12 cellular contexts compared by ENCODE assay signal in the genomic region with DNA sequence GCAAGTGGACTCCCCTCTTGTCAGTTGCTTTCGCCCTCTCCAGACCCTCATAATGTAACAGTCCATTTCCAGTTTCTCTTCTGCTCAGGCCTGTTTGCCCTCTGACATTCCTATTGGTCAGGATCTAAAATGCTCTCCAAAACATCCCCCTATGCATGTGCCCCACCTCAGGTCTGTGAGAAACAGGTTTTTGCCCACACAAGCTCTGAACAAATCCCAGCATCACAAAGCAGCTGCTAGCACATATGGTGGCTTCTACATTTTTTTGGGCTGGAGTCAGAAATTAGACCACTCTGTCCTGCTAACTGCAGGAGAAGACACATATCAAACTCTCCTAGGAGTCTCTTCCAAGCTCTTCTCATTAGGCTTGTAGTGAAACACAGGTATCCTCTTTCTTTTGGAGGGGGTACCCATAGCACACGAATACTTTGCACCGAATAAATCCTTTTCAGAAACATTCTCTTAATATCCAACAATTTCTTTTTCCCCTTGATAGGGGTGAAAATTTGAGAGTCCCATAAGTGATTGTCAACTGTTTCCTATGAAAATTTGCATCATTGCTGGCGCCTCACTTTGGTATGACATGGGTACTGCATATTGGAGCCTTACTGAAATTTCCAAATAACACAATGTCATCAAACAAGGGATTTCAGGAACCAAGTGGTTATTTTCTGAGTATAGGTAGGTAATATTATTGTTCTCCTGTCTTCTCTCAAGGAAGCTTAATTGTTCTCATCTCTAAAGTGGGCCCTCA. TPM values are rescaled to one million over a fixed set of nuclear protein-coding genes. Genes with fewer than 3 reads are reported as not detected.
DNase-seq lines count a peak whose midpoint lies in the region; ATAC-seq and TF ChIP-seq lines count a peak whose summit lies in the region.
"Had no signal": no experiment of that assay in that cellular context is flagged by ENCODE, and none has a peak within 500 bp of the region (broad histone marks: within the 10 kb centered on the region; RNA-seq: fewer than 3 reads in every experiment).

No MANE protein-coding gene starts in this region.

- no peak overlapping the region for H3K27ac Mint-ChIP-seq in CD8-positive, alpha-beta T cell
- H3K27ac Mint-ChIP-seq: activated T-cell treated with anti-CD3 and anti-CD28 coated beads, Interleukin-2, amount 50 U/mL, for 72 hours; dendritic cell treated with granulocyte-macrophage colony-stimulating factor and Interleukin-4, amounts not matched to agents 40 ng/mL and 50 ng/mL, for 4 days; naive thymus-derived CD4-positive, alpha-beta T cell had no signal

- H3K27me3 Mint-ChIP-seq in CD8-positive, alpha-beta T cell (ENCODE audit: low read depth), result peaks cover 16% of the 10 kb centered on the region
- peaks cover 31% of the 10 kb centered on the region for H3K27me3 Mint-ChIP-seq in activated T-cell treated with anti-CD3 and anti-CD28 coated beads, Interleukin-2, amount 50 U/mL, for 4 hours (ENCODE audit: low read depth)
- H3K27me3 Mint-ChIP-seq: dendritic cell treated with granulocyte-macrophage colony-stimulating factor and Interleukin-4, amounts not matched to agents 40 ng/mL and 50 ng/mL, for 4 days had no signal

- H3K27me3 ChIP-seq in CD8-positive, alpha-beta T cell (ENCODE audit: insufficient read depth, low read length), result no peaks in the 10 kb centered on the region
- H3K27me3 ChIP-seq in adrenal gland (no peaks in the 10 kb centered on the region), lower lobe of right lung (ENCODE audit: low read depth) (no peaks in the 10 kb centered on the region), gastrocnemius medialis (no peaks in the 10 kb centered on the region)

- no peaks in the 10 kb centered on the region for H3K9me3 Mint-ChIP-seq in CD8-positive, alpha-beta T cell
- H3K9me3 Mint-ChIP-seq in activated T-cell treated with anti-CD3 and anti-CD28 coated beads, Interleukin-2, amount 50 U/mL, for 4 hours, result no peaks in the 10 kb centered on the region
- H3K9me3 Mint-ChIP-seq: activated T-cell treated with anti-CD3 and anti-CD28 coated beads, Interleukin-2, amount 50 U/mL, for 72 hours; dendritic cell treated with granulocyte-macrophage colony-stimulating factor and Interleukin-4, amounts not matched to agents 40 ng/mL and 50 ng/mL, for 4 days had no signal

- no peaks in the 10 kb centered on the region for H3K9me3 ChIP-seq in CD8-positive, alpha-beta T cell (ENCODE audit: low read length)
- H3K9me3 ChIP-seq in adrenal gland (replicated peaks in 1 of 3) (no peaks in the 10 kb centered on the region), lower lobe of right lung (no peaks in the 10 kb centered on the region), gastrocnemius medialis (no peaks in the 10 kb centered on the region)

- intact Hi-C loops in CD8-positive, alpha-beta T cell (cut with DNase I, micrococcal nuclease), result no loop called here
- intact Hi-C loops in adrenal gland (cut with DNase I), result loop anchor here in 1 of 2 donors (5.0 kb wide), 1 partner anchor 38 kb away; no protein-coding TSS in a partner anchor
- intact Hi-C loops in lower lobe of right lung (cut with DNase I), result no loop called here
- intact Hi-C loops in gastrocnemius medialis (cut with DNase I; ENCODE audit: low total_unique reads), result no loop called here

- H3K27ac ChIP-seq in CD8-positive, alpha-beta T cell (ENCODE audit: low read depth, low read length), result no peak overlapping the region
- H3K27ac ChIP-seq in adrenal gland (no peak overlapping the region), lower lobe of right lung (no peak overlapping the region), gastrocnemius medialis (no peak overlapping the region)

- no peaks in the 10 kb centered on the region for H3K4me1 ChIP-seq in CD8-positive, alpha-beta T cell (ENCODE audit: insufficient read depth, low read length)
- H3K4me1 ChIP-seq in adrenal gland (replicated peaks in 1 of 2) (no peaks in the 10 kb centered on the region), lower lobe of right lung (no peaks in the 10 kb centered on the region), gastrocnemius medialis (no peaks in the 10 kb centered on the region)

- H3K36me3 Mint-ChIP-seq in CD8-positive, alpha-beta T cell, result no peaks in the 10 kb centered on the region
- no peaks in the 10 kb centered on the region for H3K36me3 Mint-ChIP-seq in activated T-cell treated with anti-CD3 and anti-CD28 coated beads, Interleukin-2, amount 50 U/mL, for 4 hours (ENCODE audit: insufficient read depth)

- WGBS in adrenal gland, 4 donors, result 92 to 99% (median 96%) methylated on average over 4 of the region's 4 CpGs

- H3K4me3 Mint-ChIP-seq in CD8-positive, alpha-beta T cell, result no peak overlapping the region
- no peak overlapping the region for H3K4me3 Mint-ChIP-seq in activated T-cell treated with anti-CD3 and anti-CD28 coated beads, Interleukin-2, amount 50 U/mL, for 4 hours
- H3K4me3 Mint-ChIP-seq: activated T-cell treated with anti-CD3 and anti-CD28 coated beads, Interleukin-2, amount 50 U/mL, for 72 hours; dendritic cell treated with granulocyte-macrophage colony-stimulating factor and Interleukin-4, amounts not matched to agents 40 ng/mL and 50 ng/mL, for 4 days; naive thymus-derived CD4-positive, alpha-beta T cell had no signal

- TF ChIP-seq CTCF in CD8-positive, alpha-beta T cell (IDR thresholded peaks at IDR 0.05), result peak; percentile 48
- TF ChIP-seq CTCF in GM20000 (IDR thresholded peaks at IDR 0.05; ENCODE audit: extremely low read depth, missing control alignments), result peak; percentile 16
- TF ChIP-seq CTCF in adrenal gland (IDR thresholded peaks at IDR 0.05), result peak in 4 of 6 experiments; percentile 19 to 38 (median 24)
- peak; percentile 38 for TF ChIP-seq CTCF in lower lobe of right lung (IDR thresholded peaks at IDR 0.05)
- TF ChIP-seq CTCF in gastrocnemius medialis (IDR thresholded peaks at IDR 0.05 in 4 of 5, conservative IDR thresholded peaks at IDR 0.05 in 1 of 5), result no peak

- in situ Hi-C loops in gastrocnemius medialis (cut with MboI; ENCODE audit: low sequenced_read_pairs in 4 of 4), result loop anchor here in 2 of 4 donors (25.0 kb wide), 1 partner anchor 668 kb away; no protein-coding TSS in a partner anchor

- CTCF ChIA-PET in CD8-positive, alpha-beta T cell (lab: Charles Lee), result interaction anchor here (1.3 to 1.7 kb wide), 3 partner anchors 10 to 15 kb away, joined by 3 to 7 read pairs (median 6); no protein-coding TSS in a partner anchor

- H3K4me3 ChIP-seq in CD8-positive, alpha-beta T cell (ENCODE audit: low read depth, low read length), result no peak overlapping the region
- H3K4me3 ChIP-seq in adrenal gland (no peak overlapping the region), lower lobe of right lung (no peak overlapping the region), gastrocnemius medialis (no peak overlapping the region)

- no peak for TF ChIP-seq POLR2A in adrenal gland (IDR thresholded peaks at IDR 0.05)
- no peak for TF ChIP-seq POLR2A in gastrocnemius medialis (IDR thresholded peaks at IDR 0.05)

- DNase-seq in CD8-positive, alpha-beta T cell, result no peak
- DNase-seq in GM20000 (ENCODE audit: low spot score) (no peak), adrenal gland (no peak), lower lobe of right lung (no peak), gastrocnemius medialis (no peak)
- DNase-seq in activated T-cell treated with anti-CD3 and anti-CD28 coated beads, Interleukin-2, amount 50 U/mL, for 4 hours, result no peak
- DNase-seq: activated T-cell treated with anti-CD3 and anti-CD28 coated beads, Interleukin-2, amount 50 U/mL, for 72 hours; naive thymus-derived CD4-positive, alpha-beta T cell; NCI-H748 treated with DMSO at 0.1 percent for 48 hours; stimulated activated CD4-positive, alpha-beta T cell treated with anti-CD3 and anti-CD28 coated beads, Interleukin-4, amount 100 ng/mL, for 1 hour had no signal

- ATAC-seq in CD8-positive, alpha-beta T cell, result no peak
- ATAC-seq in lower lobe of right lung (no peak), gastrocnemius medialis (no peak), GM21619 (IDR thresholded peaks at IDR 0.05; ENCODE audit: unreplicated experiment) (no peak)
- no peak for ATAC-seq in activated T-cell treated with anti-CD3 and anti-CD28 coated beads, Interleukin-2, amount 50 U/mL, for 4 hours
- ATAC-seq: activated T-cell treated with anti-CD3 and anti-CD28 coated beads, Interleukin-2, amount 50 U/mL, for 72 hours; naive thymus-derived CD4-positive, alpha-beta T cell had no signal

- POLR2A ChIA-PET in CD8-positive, alpha-beta T cell (lab: Charles Lee), result no interaction called here

- H3K36me3 ChIP-seq in CD8-positive, alpha-beta T cell (ENCODE audit: insufficient read depth, low read length), result no peaks in the 10 kb centered on the region
- no peaks in the 10 kb centered on the region for H3K36me3 ChIP-seq in adrenal gland (replicated peaks in 1 of 2)
- no peaks in the 10 kb centered on the region for H3K36me3 ChIP-seq in lower lobe of right lung
- no peaks in the 10 kb centered on the region for H3K36me3 ChIP-seq in gastrocnemius medialis

- H3K4me1 Mint-ChIP-seq in CD8-positive, alpha-beta T cell (ENCODE audit: low read depth), result no peaks in the 10 kb centered on the region
- no peaks in the 10 kb centered on the region for H3K4me1 Mint-ChIP-seq in activated T-cell treated with anti-CD3 and anti-CD28 coated beads, Interleukin-2, amount 50 U/mL, for 4 hours (ENCODE audit: low read depth)
- H3K4me1 Mint-ChIP-seq: naive thymus-derived CD4-positive, alpha-beta T cell had no signal

RNA-seq across cellular contexts. Expression of gene HSPA9, which starts 19.3 kb away (rescaled TPM):
- total RNA-seq in CD8-positive, alpha-beta T cell, result 100 to 1,000 TPM; 464 to 500 TPM
- total RNA-seq in adrenal gland (100 to 1,000 TPM; 376 to 735 (median 501) TPM), lower lobe of right lung (148 TPM), gastrocnemius medialis (100 to 1,000 TPM; 449 to 840 (median 569) TPM)
- 1,000 to 10,000 TPM in 1 of 3 donors, 100 to 1,000 TPM in 1, 10 to 100 TPM in 1; 92.3 to 1,206 (median 155) TPM for polyA plus RNA-seq in adrenal gland
- total RNA-seq in activated T-cell treated with anti-CD3 and anti-CD28 coated beads, Interleukin-2, amount 50 U/mL, for 4 hours, result 100 to 1,000 TPM; 701 to 707 (median 707) TPM

RNA-seq across cellular contexts. Expression of gene ETF1, which starts 51.4 kb away (rescaled TPM):
- 100 to 1,000 TPM; 241 to 247 TPM for total RNA-seq in CD8-positive, alpha-beta T cell
- total RNA-seq in adrenal gland (100 to 1,000 TPM in 2 of 8 donors, 10 to 100 TPM in 6; 41.9 to 178 (median 72.3) TPM), lower lobe of right lung (90.7 TPM), gastrocnemius medialis (100 to 1,000 TPM in 3 of 4 donors, 10 to 100 TPM in 1; 99.9 to 139 (median 117) TPM)
- polyA plus RNA-seq in adrenal gland, result 100 to 1,000 TPM in 1 of 3 donors, 10 to 100 TPM in 2; 25.4 to 171 (median 27.8) TPM
- total RNA-seq in activated T-cell treated with anti-CD3 and anti-CD28 coated beads, Interleukin-2, amount 50 U/mL, for 4 hours, result 100 to 1,000 TPM; 261 to 279 (median 270) TPM

Comparison
In these comparisons a context has a peak if more than half of its experiments do, and no peak if none do; other contexts are left out.
1. CTCF ChIP-seq: peak in CD8-positive, alpha-beta T cell (single experiment), GM20000 (single experiment), adrenal gland (4 of 6) and lower lobe of right lung (single experiment); none in gastrocnemius medialis (0 of 5).